24 cellular contexts compared by ENCODE assay signal in genomic region chr9:127658431-127658830, GRCh38. TPM values are rescaled to one million over a fixed set of nuclear protein-coding genes. Genes with fewer than 3 reads are reported as not detected.
"Had no signal": no experiment of that assay in that cellular context is flagged by ENCODE, and none has a peak within 500 bp of the region (broad histone marks: within the 10 kb centered on the region; RNA-seq: fewer than 3 reads in every experiment).

No MANE protein-coding gene starts in this region.

- H3K27ac Mint-ChIP-seq: natural killer cell, progenitor cell of endocrine pancreas, type B pancreatic cell had no signal

- DNase-seq: dermis blood vessel endothelial cell; effector memory CD4-positive, alpha-beta T cell; foreskin keratinocyte; heart right ventricle; hippocampal formation; left colon; left ventricle myocardium inferior; mammary epithelial cell; mesendoderm; natural killer cell; right lobe of liver; stimulated activated CD4-positive, alpha-beta T cell treated with anti-CD3 and anti-CD28 coated beads, Interleukin-12 subunit alpha, Interleukin-12 subunit beta, amount 100 ng/mL, for 4 hours; stimulated activated CD4-positive, alpha-beta T cell treated with anti-CD3 and anti-CD28 coated beads, Interleukin-1b, Interleukin-23, amount 100 ng/mL, for 48 hours; stimulated activated CD4-positive, alpha-beta T cell treated with anti-CD3 and anti-CD28 coated beads, Interleukin-4, amount 100 ng/mL, for 1 hour; stimulated activated CD8-positive, alpha-beta memory T cell treated with anti-CD3 and anti-CD28 coated beads, Interleukin-4, amount 100 ng/mL, for 48 hours; stimulated activated naive CD4-positive, alpha-beta T cell treated with Interleukin-2 at 50 U/mL for 16 hours; stomach; thyroid gland had no signal

- H3K36me3 Mint-ChIP-seq: natural killer cell had no signal

- H3K27me3 Mint-ChIP-seq: progenitor cell of endocrine pancreas, type B pancreatic cell had no signal

- H3K9me3 Mint-ChIP-seq: natural killer cell, neural crest cell, type B pancreatic cell had no signal

- H3K4me3 Mint-ChIP-seq: natural killer cell, neural crest cell, type B pancreatic cell had no signal

- H3K4me1 Mint-ChIP-seq: natural killer cell had no signal

RNA-seq across cellular contexts. Expression of gene CFAP157, which starts 48.4 kb away (rescaled TPM):
- polyA plus RNA-seq: fibroblast of lung, mammary epithelial cell had no signal

RNA-seq across cellular contexts. Expression of gene TTC16, which starts 57.4 kb away (rescaled TPM):
- polyA plus RNA-seq: endothelial cell of umbilical vein, fibroblast of lung, foreskin keratinocyte, urinary bladder had no signal
